In the genomic region with DNA sequence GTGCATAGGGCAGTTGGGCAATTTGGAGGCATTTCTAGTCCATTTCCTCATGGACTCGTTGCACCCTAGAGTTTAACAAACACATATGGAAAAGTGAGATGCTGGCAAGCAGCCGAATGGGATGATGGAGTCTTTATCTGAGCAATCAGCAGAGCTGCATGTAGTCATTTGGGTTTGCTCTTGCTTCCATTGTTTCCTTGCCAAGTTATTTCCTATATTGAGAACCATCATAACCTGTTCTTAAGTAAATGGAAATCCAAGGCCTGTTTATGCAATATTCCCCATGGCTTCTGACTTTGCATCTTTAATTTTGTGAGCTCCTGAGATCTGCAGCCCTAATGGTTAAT, we compare ENCODE assay signal across 1 cellular context.
TF ChIP-seq lines count a peak whose summit lies in the region.

No MANE protein-coding gene starts in this region.

TF ChIP-seq in HEK293, 187 proteins besides CTCF, POLR2A, EP300 and RAD21 (continued from another document):
- TF ChIP-seq, protein P1, sequence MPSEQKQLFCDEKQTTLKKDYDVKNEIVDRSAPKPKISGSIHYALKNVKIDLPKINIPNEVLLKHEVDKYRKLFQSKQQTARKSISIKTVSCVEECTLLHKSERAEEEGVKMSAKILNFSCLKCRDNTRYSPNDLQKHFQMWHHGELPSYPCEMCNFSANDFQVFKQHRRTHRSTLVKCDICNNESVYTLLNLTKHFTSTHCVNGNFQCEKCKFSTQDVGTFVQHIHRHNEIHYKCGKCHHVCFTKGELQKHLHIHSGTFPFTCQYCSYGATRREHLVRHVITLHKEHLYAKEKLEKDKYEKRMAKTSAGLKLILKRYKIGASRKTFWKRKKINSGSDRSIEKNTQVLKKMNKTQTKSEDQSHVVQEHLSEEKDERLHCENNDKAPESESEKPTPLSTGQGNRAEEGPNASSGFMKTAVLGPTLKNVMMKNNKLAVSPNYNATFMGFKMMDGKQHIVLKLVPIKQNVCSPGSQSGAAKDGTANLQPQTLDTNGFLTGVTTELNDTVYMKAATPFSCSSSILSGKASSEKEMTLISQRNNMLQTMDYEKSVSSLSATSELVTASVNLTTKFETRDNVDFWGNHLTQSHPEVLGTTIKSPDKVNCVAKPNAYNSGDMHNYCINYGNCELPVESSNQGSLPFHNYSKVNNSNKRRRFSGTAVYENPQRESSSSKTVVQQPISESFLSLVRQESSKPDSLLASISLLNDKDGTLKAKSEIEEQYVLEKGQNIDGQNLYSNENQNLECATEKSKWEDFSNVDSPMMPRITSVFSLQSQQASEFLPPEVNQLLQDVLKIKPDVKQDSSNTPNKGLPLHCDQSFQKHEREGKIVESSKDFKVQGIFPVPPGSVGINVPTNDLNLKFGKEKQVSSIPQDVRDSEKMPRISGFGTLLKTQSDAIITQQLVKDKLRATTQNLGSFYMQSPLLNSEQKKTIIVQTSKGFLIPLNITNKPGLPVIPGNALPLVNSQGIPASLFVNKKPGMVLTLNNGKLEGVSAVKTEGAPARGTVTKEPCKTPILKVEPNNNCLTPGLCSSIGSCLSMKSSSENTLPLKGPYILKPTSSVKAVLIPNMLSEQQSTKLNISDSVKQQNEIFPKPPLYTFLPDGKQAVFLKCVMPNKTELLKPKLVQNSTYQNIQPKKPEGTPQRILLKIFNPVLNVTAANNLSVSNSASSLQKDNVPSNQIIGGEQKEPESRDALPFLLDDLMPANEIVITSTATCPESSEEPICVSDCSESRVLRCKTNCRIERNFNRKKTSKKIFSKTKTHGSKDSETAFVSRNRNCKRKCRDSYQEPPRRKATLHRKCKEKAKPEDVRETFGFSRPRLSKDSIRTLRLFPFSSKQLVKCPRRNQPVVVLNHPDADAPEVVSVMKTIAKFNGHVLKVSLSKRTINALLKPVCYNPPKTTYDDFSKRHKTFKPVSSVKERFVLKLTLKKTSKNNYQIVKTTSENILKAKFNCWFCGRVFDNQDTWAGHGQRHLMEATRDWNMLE (tag by site-specific recombination; conservative IDR thresholded peaks at IDR 0.05; ENCODE audit: low read depth), result no peak
TF ChIP-seq in HEK293: peak in this region for 2.
